Comparison of ENCODE assay signal across 21 cellular contexts in genomic region chr1:154926201-154926600, GRCh38. TPM values are rescaled to one million over a fixed set of nuclear protein-coding genes. Genes with fewer than 3 reads are reported as not detected.
A peak's percentile ranks its signal among the peaks of the same experiment; 100 is the strongest.
DNase-seq lines count a peak whose midpoint lies in the region; ATAC-seq and TF ChIP-seq lines count a peak whose summit lies in the region.
"Had no signal": no experiment of that assay in that cellular context is flagged by ENCODE, and none has a peak within 500 bp of the region (broad histone marks: within the 10 kb centered on the region; RNA-seq: fewer than 3 reads in every experiment).

No MANE protein-coding gene starts in this region.

- TF ChIP-seq CTCF in HL-60 (IDR thresholded peaks at IDR 0.05; ENCODE audit: insufficient read depth, low read length): no peak

- CTCF ChIA-PET in activated CD4-positive, alpha-beta memory T cell treated with anti-CD3 and anti-CD28 coated beads, Interleukin-2, amount 10 ng/mL, durations not matched to agents 7 days and 5 days (lab: Charles Lee): interaction anchor here (1.1 kb wide), 1 partner anchor 9 kb away, joined by 3 read pairs; no protein-coding TSS in a partner anchor
- CTCF ChIA-PET in activated CD4-positive, alpha-beta memory T cell treated with anti-CD3 and anti-CD28 coated beads for 36 hours (lab: Charles Lee): interaction anchor here (0.6 to 1.1 kb wide), 3 partner anchors 10 to 432 kb away, joined by 3 to 4 read pairs (median 3); partner anchors contain the start of gene PMVK

- POLR2A ChIA-PET in activated CD4-positive, alpha-beta memory T cell treated with anti-CD3 and anti-CD28 coated beads, Interleukin-2, amount 10 ng/mL, durations not matched to agents 7 days and 5 days (lab: Charles Lee): interaction anchor here (1.0 to 4.0 kb wide), 3 partner anchors 11 to 181 kb away, joined by 3 to 32 read pairs (median 3); partner anchors contain the start of gene PMVK
- POLR2A ChIA-PET in activated CD4-positive, alpha-beta memory T cell treated with anti-CD3 and anti-CD28 coated beads for 36 hours (lab: Charles Lee): no interaction called here

- H3K27ac ChIP-seq in HL-60 (replicated peaks): peak overlapping the region; percentile 24; the same call in 1 of the 2 replicates
- H3K27ac ChIP-seq in epithelial cell of prostate: peak overlapping the region; percentile 38
- H3K27ac ChIP-seq: esophagus muscularis mucosa, KMS-11 had no signal

- no peak for DNase-seq in activated CD4-positive, alpha-beta memory T cell treated with anti-CD3 and anti-CD28 coated beads, Interleukin-2, amount 10 ng/mL, durations not matched to agents 7 days and 5 days
- no peak for DNase-seq in activated CD4-positive, alpha-beta memory T cell treated with anti-CD3 and anti-CD28 coated beads for 36 hours
- DNase-seq in HL-60 (ENCODE audit: low read depth in 1 of 2, low spot score in 1 of 2) (no peak), epithelial cell of prostate (ENCODE audit: low read depth, low spot score) (no peak), AML-193 (lab: John Stamatoyannopoulos, UW) (no peak)
- DNase-seq: effector CD4-positive, alpha-beta T cell; HFFc6; NCI-H1694 treated with DMSO at 0.1 percent for 48 hours; NCI-H2171 treated with DMSO at 0.1 percent for 48 hours; NCI-H524 treated with DMSO at 0.1 percent for 48 hours; stimulated activated CD4-positive, alpha-beta T cell treated with anti-CD3 and anti-CD28 coated beads, Interleukin-15, amount 100 ng/mL, for 24 hours; substantia nigra; T-cell; WERI-Rb-1 had no signal

- no peaks in the 10 kb centered on the region for H3K27me3 ChIP-seq in HL-60 (ENCODE audit: insufficient read depth, poor library complexity, severe bottlenecking)
- H3K27me3 ChIP-seq: esophagus muscularis mucosa had no signal

- H3K4me3 Mint-ChIP-seq in activated CD4-positive, alpha-beta memory T cell treated with anti-CD3 and anti-CD28 coated beads, Interleukin-2, amount 10 ng/mL, durations not matched to agents 7 days and 5 days: no peak overlapping the region
- no peak overlapping the region for H3K4me3 Mint-ChIP-seq in activated CD4-positive, alpha-beta memory T cell treated with anti-CD3 and anti-CD28 coated beads for 36 hours
- H3K4me3 Mint-ChIP-seq: brain, HFFc6, nephron, T-cell had no signal

- no peaks in the 10 kb centered on the region for H3K27me3 Mint-ChIP-seq in activated CD4-positive, alpha-beta memory T cell treated with anti-CD3 and anti-CD28 coated beads, Interleukin-2, amount 10 ng/mL, durations not matched to agents 7 days and 5 days
- no peaks in the 10 kb centered on the region for H3K27me3 Mint-ChIP-seq in activated CD4-positive, alpha-beta memory T cell treated with anti-CD3 and anti-CD28 coated beads for 36 hours
- H3K27me3 Mint-ChIP-seq: T-cell had no signal

- no peak for ATAC-seq in HG03378 (IDR thresholded peaks at IDR 0.05; ENCODE audit: unreplicated experiment)
- ATAC-seq: Panc1, sciatic nerve had no signal

- no peak overlapping the region for H3K4me3 ChIP-seq in HL-60 (replicated peaks; ENCODE audit: insufficient read depth, low read length)
- H3K4me3 ChIP-seq: esophagus muscularis mucosa had no signal

- peaks cover 51% of the 10 kb centered on the region for H3K36me3 Mint-ChIP-seq in activated CD4-positive, alpha-beta memory T cell treated with anti-CD3 and anti-CD28 coated beads, Interleukin-2, amount 10 ng/mL, durations not matched to agents 7 days and 5 days (ENCODE audit: low read depth)
- H3K36me3 Mint-ChIP-seq in activated CD4-positive, alpha-beta memory T cell treated with anti-CD3 and anti-CD28 coated beads for 36 hours: peaks cover 44% of the 10 kb centered on the region

- H3K4me1 Mint-ChIP-seq in activated CD4-positive, alpha-beta memory T cell treated with anti-CD3 and anti-CD28 coated beads, Interleukin-2, amount 10 ng/mL, durations not matched to agents 7 days and 5 days: peaks cover 18% of the 10 kb centered on the region
- H3K4me1 Mint-ChIP-seq in activated CD4-positive, alpha-beta memory T cell treated with anti-CD3 and anti-CD28 coated beads for 36 hours (ENCODE audit: low read depth): no peaks in the 10 kb centered on the region
- H3K4me1 Mint-ChIP-seq: brain, nephron had no signal

- peak overlapping the region; percentile 67 for H3K27ac Mint-ChIP-seq in activated CD4-positive, alpha-beta memory T cell treated with anti-CD3 and anti-CD28 coated beads, Interleukin-2, amount 10 ng/mL, durations not matched to agents 7 days and 5 days
- no peak overlapping the region for H3K27ac Mint-ChIP-seq in activated CD4-positive, alpha-beta memory T cell treated with anti-CD3 and anti-CD28 coated beads for 36 hours
- H3K27ac Mint-ChIP-seq: brain, HFFc6, nephron had no signal

- intact Hi-C loops in activated CD4-positive, alpha-beta memory T cell treated with anti-CD3 and anti-CD28 coated beads for 36 hours (cut with micrococcal nuclease): no loop called here

- H3K9me3 Mint-ChIP-seq in activated CD4-positive, alpha-beta memory T cell treated with anti-CD3 and anti-CD28 coated beads, Interleukin-2, amount 10 ng/mL, durations not matched to agents 7 days and 5 days: no peaks in the 10 kb centered on the region
- H3K9me3 Mint-ChIP-seq in activated CD4-positive, alpha-beta memory T cell treated with anti-CD3 and anti-CD28 coated beads for 36 hours: no peaks in the 10 kb centered on the region
- H3K9me3 Mint-ChIP-seq: brain, HFFc6, nephron, T-cell had no signal

RNA-seq across cellular contexts. Expression of gene PMVK, which starts 10.3 kb away (rescaled TPM):
- 10 to 100 TPM; 40.7 to 41.8 TPM for total RNA-seq in activated CD4-positive, alpha-beta memory T cell treated with anti-CD3 and anti-CD28 coated beads, Interleukin-2, amount 10 ng/mL, durations not matched to agents 7 days and 5 days
- 10 to 100 TPM; 51.2 to 54.0 TPM for total RNA-seq in activated CD4-positive, alpha-beta memory T cell treated with anti-CD3 and anti-CD28 coated beads for 36 hours

RNA-seq across cellular contexts. Expression of gene PBXIP1, which starts 29.7 kb away (rescaled TPM):
- 100 to 1,000 TPM; 169 TPM for total RNA-seq in activated CD4-positive, alpha-beta memory T cell treated with anti-CD3 and anti-CD28 coated beads, Interleukin-2, amount 10 ng/mL, durations not matched to agents 7 days and 5 days
- total RNA-seq in activated CD4-positive, alpha-beta memory T cell treated with anti-CD3 and anti-CD28 coated beads for 36 hours: 10 to 100 TPM; 55.9 to 57.3 TPM

RNA-seq across cellular contexts. Expression of gene PYGO2, which starts 35.4 kb away (rescaled TPM):
- 10 to 100 TPM; 48.7 to 49.7 TPM for total RNA-seq in activated CD4-positive, alpha-beta memory T cell treated with anti-CD3 and anti-CD28 coated beads, Interleukin-2, amount 10 ng/mL, durations not matched to agents 7 days and 5 days
- 10 to 100 TPM; 31.5 to 32.4 TPM for total RNA-seq in activated CD4-positive, alpha-beta memory T cell treated with anti-CD3 and anti-CD28 coated beads for 36 hours

RNA-seq across cellular contexts. Expression of gene SHC1, which starts 44.3 kb away (rescaled TPM):
- 10 to 100 TPM; 80.7 to 80.8 TPM for total RNA-seq in activated CD4-positive, alpha-beta memory T cell treated with anti-CD3 and anti-CD28 coated beads, Interleukin-2, amount 10 ng/mL, durations not matched to agents 7 days and 5 days
- 10 to 100 TPM; 43.4 to 46.5 TPM for total RNA-seq in activated CD4-positive, alpha-beta memory T cell treated with anti-CD3 and anti-CD28 coated beads for 36 hours

RNA-seq across cellular contexts. Expression of gene CKS1B, which starts 48.3 kb away (rescaled TPM):
- total RNA-seq in activated CD4-positive, alpha-beta memory T cell treated with anti-CD3 and anti-CD28 coated beads, Interleukin-2, amount 10 ng/mL, durations not matched to agents 7 days and 5 days: 100 to 1,000 TPM; 151 to 162 TPM
- total RNA-seq in activated CD4-positive, alpha-beta memory T cell treated with anti-CD3 and anti-CD28 coated beads for 36 hours: 100 to 1,000 TPM; 197 to 205 TPM
